21 cellular contexts compared by ENCODE assay signal in genomic region chr6:166763606-166764472, GRCh38.
DNase-seq lines count a peak whose midpoint lies in the region; ATAC-seq, FAIRE-seq and TF ChIP-seq lines count a peak whose summit lies in the region.
"Had no signal": no experiment of that assay in that cellular context is flagged by ENCODE, and none has a peak within 500 bp of the region (broad histone marks: within the 10 kb centered on the region; RNA-seq: fewer than 3 reads in every experiment).

No MANE protein-coding gene starts in this region.

- TF ChIP-seq CTCF in Peyer's patch (IDR thresholded peaks at IDR 0.05): no peak
- TF ChIP-seq CTCF in HepG2 (CRISPR knock-in tag; IDR thresholded peaks at IDR 0.05): no peak
- no peak for TF ChIP-seq CTCF in thyroid gland (IDR thresholded peaks at IDR 0.05)

- no peak overlapping the region for H2AFZ ChIP-seq in HepG2 (ENCODE audit: low read length)

- H3K4me3 ChIP-seq in H7 (ENCODE audit: insufficient read depth, low read depth, low read length) (no peak overlapping the region), Peyer's patch (no peak overlapping the region), HepG2 (replicated peaks in 1 of 3; ENCODE audit: insufficient read depth in 1 of 3, low read depth in 2 of 3, low read length in 3 of 3) (no peak overlapping the region), thyroid gland (replicated peaks in 1 of 3) (no peak overlapping the region)

- H3K9me3 ChIP-seq in Peyer's patch: no peaks in the 10 kb centered on the region
- H3K9me3 ChIP-seq in HepG2 (ENCODE audit: low read length): no peaks in the 10 kb centered on the region
- no peaks in the 10 kb centered on the region for H3K9me3 ChIP-seq in thyroid gland
- H3K9me3 ChIP-seq: SK-N-SH had no signal

- no peak overlapping the region for H3K4me2 ChIP-seq in HepG2 (ENCODE audit: low read depth, low read length)
- H3K4me2 ChIP-seq: SK-N-SH had no signal

- peak; percentile 34; the same call in 2 of the 3 replicates for ATAC-seq in HepG2

- POLR2A ChIA-PET in HepG2 (lab: Yijun Ruan, JAX): no interaction called here

- CTCF ChIA-PET in HepG2 (lab: Yijun Ruan, JAX; ENCODE audit: low intra/inter-chr PET ratio, low total read pairs): no interaction called here

- H3K9ac ChIP-seq in HepG2 (ENCODE audit: insufficient read depth, low read depth, low read length): no peak overlapping the region
- H3K9ac ChIP-seq: SK-N-SH had no signal

- TF ChIP-seq POLR2A in Peyer's patch (IDR thresholded peaks at IDR 0.05) (no peak), HepG2 (IDR thresholded peaks at IDR 0.05; ENCODE audit: insufficient read depth in 1 of 2, low read depth in 2 of 2, low read length in 2 of 2) (no peak), thyroid gland (IDR thresholded peaks at IDR 0.05) (no peak)

- in situ Hi-C loops in HepG2 (cut with HindIII; ENCODE audit: extremely low pct_ligation_motif_present, low pct_unique_long_range_greater_than_20kb): no loop called here

- FAIRE-seq in HepG2 (lab: Jason Lieb, UNC): no peak

- DNase-seq in H7 (peak; percentile 66), Peyer's patch (peak in 2 of 3 donors; percentile 3 to 37), HepG2 (ENCODE audit: low spot score) (no peak), retina (peak; percentile 51), dermis blood vessel endothelial cell (no peak), thyroid gland (no peak)
- no peak for DNase-seq in activated CD4-positive, CD25-positive, alpha-beta regulatory T cell (lab: John Stamatoyannopoulos, UW)
- DNase-seq: AML-193, COR-L47, DMS 273 treated with DMSO at 0.1 percent for 48 hours, DND-41, HCEC 1CT, KBM-7, NCI-H187 treated with DMSO at 0.1 percent for 48 hours, NCI-H2227 treated with DMSO at 0.1 percent for 48 hours, NCI-H510A treated with DMSO at 0.1 percent for 48 hours, NCI-H774, OCI-M1, RPMI8226, SHP77 treated with DMSO at 0.1 percent for 48 hours, SK-N-SH had no signal

- 0 out of 2 replicates have a peak, but pooled peaks cover 3% of the 10 kb centered on the region for H4K20me1 ChIP-seq in HepG2 (ENCODE audit: insufficient read depth, low read length)

- no TSS peak for BruUV-seq in HepG2 (replicated peaks; lab: Mats Ljungman, UMichigan)

- no peak for TF ChIP-seq EP300 in HepG2 (IDR thresholded peaks at IDR 0.05; ENCODE audit: low read depth in 2 of 2, low read length in 2 of 2)
- no peak for TF ChIP-seq EP300 in HepG2 (CRISPR knock-in tag; IDR thresholded peaks at IDR 0.05; ENCODE audit: borderline replicate concordance)

- H3K79me2 ChIP-seq in HepG2 (ENCODE audit: insufficient read depth, low read length): no peaks in the 10 kb centered on the region

- TF ChIP-seq RAD21 in HepG2 (CRISPR knock-in tag; IDR thresholded peaks at IDR 0.05): no peak

- H3K36me3 ChIP-seq in H7 (replicated peaks; ENCODE audit: control insufficient read depth, insufficient read depth, low read length) (no peaks in the 10 kb centered on the region), Peyer's patch (no peaks in the 10 kb centered on the region), HepG2 (replicated peaks in 1 of 2; ENCODE audit: control insufficient read depth in 1 of 2, insufficient read depth in 2 of 2, low read length in 2 of 2) (no peaks in the 10 kb centered on the region), thyroid gland (no peaks in the 10 kb centered on the region)

- H3K27ac ChIP-seq in Peyer's patch (no peak overlapping the region), HepG2 (ENCODE audit: extremely low read length, insufficient read depth, low read length) (no peak overlapping the region), thyroid gland (no peak overlapping the region)

- no peaks in the 10 kb centered on the region for H3K27me3 ChIP-seq in H7 (ENCODE audit: control insufficient read depth, insufficient read depth, low read length)
- H3K27me3 ChIP-seq in Peyer's patch: no peaks in the 10 kb centered on the region
- peaks cover 2 to 36% of the 10 kb centered on the region in 2 experiments; a peak in 4 of 5 replicates for H3K27me3 ChIP-seq in HepG2 (ENCODE audit: control insufficient read depth in 1 of 2, insufficient read depth in 2 of 2, low read length in 2 of 2)
- H3K27me3 ChIP-seq in thyroid gland: no peaks in the 10 kb centered on the region

- H3K4me1 ChIP-seq in Peyer's patch (no peaks in the 10 kb centered on the region), HepG2 (ENCODE audit: insufficient read depth, low read length) (peaks cover 8% of the 10 kb centered on the region), thyroid gland (no peaks in the 10 kb centered on the region)

- intact Hi-C loops in HepG2 (cut with micrococcal nuclease; ENCODE audit: unreplicated experiment): no loop called here
- intact Hi-C loops in thyroid gland (cut with DNase I): no loop called here

- 64% methylated on average over 37 of the region's 37 CpGs for WGBS in HepG2 (ENCODE audit: low lambda C conversion rate)
- WGBS in thyroid gland, 2 donors: 81 to 82% methylated on average over 37 of the region's 37 CpGs

TF ChIP-seq in HepG2, 621 proteins besides CTCF, POLR2A, EP300 and RAD21:
- 0 out of 2 replicates have a peak, but pooled peaks have one; percentile 7 for TF ChIP-seq DNMT1 (CRISPR knock-in tag; IDR thresholded peaks at IDR 0.05)
- TF ChIP-seq RXRB (CRISPR knock-in tag; IDR thresholded peaks at IDR 0.05; ENCODE audit: borderline replicate concordance): peak; percentile 35; the same call in 1 of the 2 replicates
- TF ChIP-seq THRA (CRISPR knock-in tag; IDR thresholded peaks at IDR 0.05; ENCODE audit: borderline replicate concordance): peak; percentile 93; the same call in 1 of the 2 replicates
- no peak for TF ChIP-seq ZHX2 (IDR thresholded peaks at IDR 0.05; ENCODE audit: low read depth)
- no peak for TF ChIP-seq ZHX2 (CRISPR knock-in tag; IDR thresholded peaks at IDR 0.05; ENCODE audit: borderline replicate concordance)
- no peak for TF ChIP-seq ATF4 (CRISPR knock-in tag; IDR thresholded peaks at IDR 0.05)
- TF ChIP-seq RXRA (CRISPR knock-in tag; IDR thresholded peaks at IDR 0.05): peak; percentile 25; the same call in 1 of the 2 replicates

Comparison
In these comparisons a context has a peak if more than half of its experiments do, and no peak if none do; other contexts are left out.
1. DNase-seq: peak in H7 (single experiment), Peyer's patch (2 of 3) and retina (single experiment); none in HepG2 (single experiment), activated CD4-positive, CD25-positive, alpha-beta regulatory T cell (0 of 4), dermis blood vessel endothelial cell (single experiment) and thyroid gland (0 of 2).